In the genomic region with DNA sequence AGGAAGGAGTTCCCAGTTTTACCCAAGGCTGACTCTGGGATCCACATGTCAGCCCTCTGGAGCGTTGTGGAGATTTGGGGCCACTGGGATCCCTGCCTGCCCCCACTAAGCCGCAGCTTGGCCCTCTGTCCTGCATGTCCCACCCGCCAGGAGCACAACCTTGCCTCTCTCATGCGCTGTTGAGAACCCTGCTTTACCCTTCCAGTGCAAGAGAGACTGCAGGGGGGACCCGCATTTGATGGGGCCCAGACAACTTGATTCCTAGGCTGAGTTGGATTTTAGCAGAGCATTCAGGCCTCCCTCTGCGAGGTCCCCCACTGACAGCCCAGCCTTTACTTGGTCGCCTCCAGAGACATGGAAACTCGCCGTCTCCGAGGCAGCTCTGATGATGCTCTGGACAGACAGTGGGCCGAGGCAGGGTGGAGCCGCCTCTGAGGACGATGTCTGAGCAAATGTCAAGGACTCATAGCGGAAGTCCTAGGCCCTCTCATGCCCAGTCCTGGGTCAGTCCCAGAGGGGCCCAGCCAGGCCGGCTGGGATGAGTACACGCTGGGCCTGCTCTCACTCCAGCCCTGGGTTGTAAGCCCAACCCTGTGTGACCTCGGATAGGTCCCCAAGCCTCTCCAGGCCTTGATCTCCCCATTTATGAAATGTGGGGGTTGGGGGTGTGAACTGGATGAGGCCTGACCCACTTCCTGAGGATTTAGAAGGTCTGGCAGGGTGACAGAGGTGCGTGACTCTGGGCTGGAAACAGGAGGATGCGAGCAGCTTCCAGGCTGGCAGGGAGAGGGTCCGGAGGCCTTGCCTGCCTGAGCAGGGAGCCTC, we compare ENCODE assay signal across 17 cellular contexts. TPM values are rescaled to one million over a fixed set of nuclear protein-coding genes. Genes with fewer than 3 reads are reported as not detected.
A peak's percentile ranks its signal among the peaks of the same experiment; 100 is the strongest.
DNase-seq lines count a peak whose midpoint lies in the region; ATAC-seq and TF ChIP-seq lines count a peak whose summit lies in the region.
"Had no signal": no experiment of that assay in that cellular context is flagged by ENCODE, and none has a peak within 500 bp of the region (broad histone marks: within the 10 kb centered on the region; RNA-seq: fewer than 3 reads in every experiment).

No MANE protein-coding gene starts in this region.

- no peak overlapping the region for H3K4me3 Mint-ChIP-seq in activated T-cell treated with anti-CD3 and anti-CD28 coated beads, Interleukin-2, amount 50 U/mL, for 72 hours
- H3K4me3 Mint-ChIP-seq: mesothelial cell of epicardium had no signal

- ATAC-seq in activated T-cell treated with anti-CD3 and anti-CD28 coated beads, Interleukin-2, amount 50 U/mL, for 72 hours (replicated peaks in 1 of 2) = peak; percentile 60 to 64
- ATAC-seq in GM21576 (IDR thresholded peaks at IDR 0.05; ENCODE audit: unreplicated experiment) = no peak
- ATAC-seq: Panc1 had no signal

- TF ChIP-seq CTCF in testis (IDR thresholded peaks at IDR 0.05) = no peak
- TF ChIP-seq CTCF in RWPE1 (conservative IDR thresholded peaks at IDR 0.05; ENCODE audit: low read depth) = no peak

- H3K36me3 Mint-ChIP-seq in activated T-cell treated with anti-CD3 and anti-CD28 coated beads, Interleukin-2, amount 50 U/mL, for 72 hours (ENCODE audit: insufficient read depth in 2 of 2) = peaks cover 16 to 24% of the 10 kb centered on the region in 2 donors
- H3K36me3 Mint-ChIP-seq: mesothelial cell of epicardium had no signal

- intact Hi-C loops in testis (cut with DNase I; ENCODE audit: low total_unique reads) = no loop called here

- no peaks in the 10 kb centered on the region for H3K36me3 ChIP-seq in testis (ENCODE audit: low read depth, missing control alignments)
- H3K36me3 ChIP-seq: right lobe of liver had no signal

- WGBS in testis, 2 donors = 58 to 69% methylated on average over 5 to 20 of the region's 20 CpGs

- H3K9me3 ChIP-seq in mononuclear cell (ENCODE audit: low read depth, low read length) (no peaks in the 10 kb centered on the region), testis (no peaks in the 10 kb centered on the region)
- H3K9me3 ChIP-seq: right lobe of liver had no signal

- H3K4me1 ChIP-seq in mononuclear cell (ENCODE audit: insufficient read depth, low read length) (peaks cover 41% of the 10 kb centered on the region), testis (peaks cover 4% of the 10 kb centered on the region)
- H3K4me1 ChIP-seq: right lobe of liver had no signal

- H3K27me3 Mint-ChIP-seq in activated T-cell treated with anti-CD3 and anti-CD28 coated beads, Interleukin-2, amount 50 U/mL, for 72 hours (ENCODE audit: low read depth) = no peaks in the 10 kb centered on the region

- H3K27me3 ChIP-seq in mononuclear cell (ENCODE audit: insufficient read depth, low read length) (no peaks in the 10 kb centered on the region), testis (no peaks in the 10 kb centered on the region)
- H3K27me3 ChIP-seq: right lobe of liver had no signal

- H3K27ac Mint-ChIP-seq in activated T-cell treated with anti-CD3 and anti-CD28 coated beads, Interleukin-2, amount 50 U/mL, for 72 hours = peak overlapping the region; percentile 89
- H3K27ac Mint-ChIP-seq: activated T-helper 2 cell treated with anti-CD3 and anti-CD28 coated beads, Interferon-gamma antibody, Interleukin-2, Interleukin-4, amounts not matched to agents 10 μg/mL and 5 μg/mL and 100 μg/mL, durations not matched to agents 14 hours and 24 hours and 36 hours; mesothelial cell of epicardium had no signal

- CTCF ChIA-PET in RWPE1 (lab: Yijun Ruan, JAX) = no interaction called here

- POLR2A ChIA-PET in RWPE1 (lab: Yijun Ruan, JAX; ENCODE audit: low non-redundant PET) = no interaction called here

- peak overlapping the region; percentile 61 for H3K4me3 ChIP-seq in mononuclear cell (ENCODE audit: low read length)
- no peak overlapping the region for H3K4me3 ChIP-seq in testis
- H3K4me3 ChIP-seq: right lobe of liver had no signal

- TF ChIP-seq POLR2A in testis (IDR thresholded peaks at IDR 0.05) = no peak

- peak overlapping the region in 1 of 2 donors; percentile 19 for H3K27ac ChIP-seq in testis
- no peak overlapping the region for H3K27ac ChIP-seq in RWPE1
- H3K27ac ChIP-seq: right lobe of liver had no signal

- peak; percentile 81 for DNase-seq in activated CD8-positive, alpha-beta memory T cell treated with anti-CD3 and anti-CD28 coated beads for 24 hours
- DNase-seq in activated CD8-positive, alpha-beta memory T cell treated with anti-CD3 and anti-CD28 coated beads, Interleukin-2, amount 50 U/mL, for 48 hours = no peak
- peak in 1 of 2 donors; percentile 50 for DNase-seq in activated T-cell treated with anti-CD3 and anti-CD28 coated beads, Interleukin-2, amount 50 U/mL, for 72 hours
- DNase-seq in testis (peak; percentile 34), RWPE1 (ENCODE audit: low spot score) (no peak), NCI-H345 (lab: John Stamatoyannopoulos, UW) (no peak)
- DNase-seq: ACHN, DMS153, MV-4-11, NCI-H446 had no signal

- H3K9me3 Mint-ChIP-seq in activated T-cell treated with anti-CD3 and anti-CD28 coated beads, Interleukin-2, amount 50 U/mL, for 72 hours = no peaks in the 10 kb centered on the region
- H3K9me3 Mint-ChIP-seq: activated T-helper 2 cell treated with anti-CD3 and anti-CD28 coated beads, Interferon-gamma antibody, Interleukin-2, Interleukin-4, amounts not matched to agents 10 μg/mL and 5 μg/mL and 100 μg/mL, durations not matched to agents 14 hours and 24 hours and 36 hours; mesothelial cell of epicardium had no signal

- peaks cover 38% of the 10 kb centered on the region for H3K4me1 Mint-ChIP-seq in activated T-cell treated with anti-CD3 and anti-CD28 coated beads, Interleukin-2, amount 50 U/mL, for 72 hours (ENCODE audit: low read depth)
- H3K4me1 Mint-ChIP-seq: mesothelial cell of epicardium had no signal

RNA-seq across cellular contexts. Expression of a gene that starts 0.6 kb away (rescaled TPM):
- total RNA-seq in activated T-cell treated with anti-CD3 and anti-CD28 coated beads, Interleukin-2, amount 50 U/mL, for 72 hours = 100 to 1,000 TPM; 285 to 317 TPM
- 89.6 TPM for total RNA-seq in mononuclear cell
- total RNA-seq in testis = 1 to 10 TPM; 1.5 TPM
- polyA plus RNA-seq in testis (ENCODE audit: insufficient read depth, low read depth, low replicate concordance) = 2.0 TPM
- total RNA-seq: cerebellum, mesothelial cell of epicardium had no signal

RNA-seq across cellular contexts. Expression of a gene that starts 58.3 kb away (rescaled TPM):
- total RNA-seq in activated T-cell treated with anti-CD3 and anti-CD28 coated beads, Interleukin-2, amount 50 U/mL, for 72 hours = 10 to 100 TPM; 13.0 to 14.9 TPM
- 5.5 TPM for total RNA-seq in mononuclear cell
- 10 to 100 TPM; 29.1 to 31.0 TPM for total RNA-seq in testis
- 36.9 TPM for polyA plus RNA-seq in testis (ENCODE audit: insufficient read depth, low read depth, low replicate concordance)

Comparison
In these comparisons a context has a peak if more than half of its experiments do, and no peak if none do; other contexts are left out.
1. DNase-seq: peak in activated CD8-positive, alpha-beta memory T cell treated with anti-CD3 and anti-CD28 coated beads for 24 hours (single experiment) and testis (single experiment); none in activated CD8-positive, alpha-beta memory T cell treated with anti-CD3 and anti-CD28 coated beads, Interleukin-2, amount 50 U/mL, for 48 hours (single experiment), RWPE1 (single experiment) and NCI-H345 (single experiment).
2. RNA of a gene that starts 0.6 kb away (total RNA-seq): 285 to 317 TPM in activated T-cell treated with anti-CD3 and anti-CD28 coated beads, Interleukin-2, amount 50 U/mL, for 72 hours and 89.6 TPM in mononuclear cell (single experiment); 1.5 TPM in testis; every median in the first group is over 10 times any median in the second.